26 cellular contexts compared by ENCODE assay signal in the genomic region with DNA sequence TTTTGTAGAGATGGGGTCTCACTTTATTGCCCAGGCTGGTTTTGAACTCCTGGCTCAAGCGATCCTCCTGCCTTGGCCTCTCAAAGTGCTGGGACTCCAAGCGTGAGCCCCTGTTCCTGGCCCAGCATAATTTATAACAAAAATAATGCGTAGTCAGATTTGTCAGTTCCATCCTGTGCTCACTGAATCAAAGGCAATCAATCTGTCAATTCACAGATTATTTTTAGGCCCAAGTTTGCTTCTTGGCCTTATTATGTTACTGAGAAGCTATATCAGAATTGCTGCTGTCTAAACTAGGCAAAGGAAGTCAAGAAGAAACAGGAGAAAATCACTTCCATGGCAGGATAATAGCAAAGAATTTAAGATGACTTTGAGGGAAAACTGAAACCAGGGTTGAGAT. TPM values are rescaled to one million over a fixed set of nuclear protein-coding genes. Genes with fewer than 3 reads are reported as not detected.
"Had no signal": no experiment of that assay in that cellular context is flagged by ENCODE, and none has a peak within 500 bp of the region (broad histone marks: within the 10 kb centered on the region; RNA-seq: fewer than 3 reads in every experiment).

No MANE protein-coding gene starts in this region.

- H3K9me3 ChIP-seq: colonic mucosa, esophagus squamous epithelium, gastroesophageal sphincter, heart right ventricle, left ventricle myocardium inferior, lower lobe of right lung had no signal

- H3K4me3 ChIP-seq: colonic mucosa, esophagus squamous epithelium, gastroesophageal sphincter, heart right ventricle, hepatocyte, left ventricle myocardium inferior, lower lobe of right lung had no signal

- H2AFZ ChIP-seq: hepatocyte had no signal

- H3K27ac ChIP-seq: colonic mucosa, epithelial cell of prostate, esophagus squamous epithelium, gastroesophageal sphincter, heart right ventricle, hepatocyte, left ventricle myocardium inferior, lower lobe of right lung had no signal

- H3K4me1 ChIP-seq: colonic mucosa, esophagus squamous epithelium, gastroesophageal sphincter, lower lobe of right lung had no signal

- DNase-seq: cerebellar nuclear complex; colonic mucosa; cortex of kidney; effector CD8-positive, alpha-beta T cell; effector memory CD8-positive, alpha-beta T cell; endodermal cell; erythroblast; esophagus squamous epithelium; foreskin fibroblast; foreskin melanocyte; glutamatergic neuron; heart right ventricle; hypothalamus; immature natural killer cell; islet precursor cell; kidney; kidney glomerular epithelial cell; left colon; left ventricle myocardium inferior; lower lobe of right lung; mesendoderm; midbrain had no signal

- H3K4me2 ChIP-seq: hepatocyte had no signal

- H3K27me3 ChIP-seq: colonic mucosa, esophagus squamous epithelium, gastroesophageal sphincter, heart right ventricle, hepatocyte had no signal

RNA-seq across cellular contexts. Expression of a gene that starts 39.9 kb away (rescaled TPM):
- total RNA-seq: mononuclear cell had no signal
- polyA plus RNA-seq: immature natural killer cell had no signal
